ENCODE assay signal across 8 cellular contexts in the genomic region with DNA sequence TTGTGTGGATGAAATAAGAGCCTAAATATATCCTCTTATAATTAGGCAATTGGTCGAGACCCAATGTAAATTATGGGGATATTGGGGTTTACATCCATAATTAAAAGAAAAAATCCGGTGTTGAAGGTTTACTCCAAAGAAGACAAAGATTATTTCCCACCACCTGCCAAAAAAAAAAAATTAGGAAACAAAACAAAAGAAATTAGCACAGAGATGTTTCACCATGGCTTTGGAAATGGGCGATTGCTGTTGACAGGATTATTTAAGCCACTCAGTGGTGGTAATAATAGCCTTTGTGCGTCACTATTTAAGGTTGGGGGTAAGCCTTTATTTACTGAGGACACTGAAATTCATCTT. TPM values are rescaled to one million over a fixed set of nuclear protein-coding genes. Genes with fewer than 3 reads are reported as not detected.
DNase-seq lines count a peak whose midpoint lies in the region; ATAC-seq lines count a peak whose summit lies in the region.

No MANE protein-coding gene starts in this region.

- peaks cover 7% of the 10 kb centered on the region for H3K36me3 Mint-ChIP-seq in T-helper 2 cell treated with Interferon-gamma antibody and Interleukin-4, amounts not matched to agents 5 μg/mL and 100 μg/mL, for 36 hours (ENCODE audit: low read depth)
- peaks cover under 1% of the 10 kb centered on the region for H3K36me3 Mint-ChIP-seq in activated T-helper 17 cell treated with anti-CD3 and anti-CD28 coated beads, Interleukin-2, amount 50 U/mL, for 72 hours (ENCODE audit: low read depth)

- H3K4me3 ChIP-seq in iPS-20b (ENCODE audit: low read length) = peak overlapping the region; percentile 84

- peaks cover 19% of the 10 kb centered on the region for H3K27me3 ChIP-seq in iPS-20b (ENCODE audit: insufficient read depth, low read length)

- ATAC-seq in activated T-helper 17 cell treated with anti-CD3 and anti-CD28 coated beads, Interleukin-2, amount 50 U/mL, for 72 hours (replicated peaks) = no peak
- no peak for ATAC-seq in GM18511 (IDR thresholded peaks at IDR 0.05; ENCODE audit: unreplicated experiment)
- ATAC-seq in HG03442 (IDR thresholded peaks at IDR 0.05; ENCODE audit: unreplicated experiment) = no peak

- peak overlapping the region; percentile 67 for H3K9ac ChIP-seq in iPS-20b (ENCODE audit: low read depth, low read length)

- peaks cover 9% of the 10 kb centered on the region; the same call in 1 of the 2 replicates for H3K4me1 ChIP-seq in iPS-20b (ENCODE audit: insufficient read depth, low read length)

- no peak for DNase-seq in T-helper 2 cell treated with Interferon-gamma antibody and Interleukin-4, amounts not matched to agents 5 μg/mL and 100 μg/mL, for 36 hours (ENCODE audit: low spot score)
- DNase-seq in T-helper 2 cell (no peak), substantia nigra (lab: John Stamatoyannopoulos, UW) (no peak), GM19238 (ENCODE audit: insufficient read length, low spot score) (no peak)

- peaks cover 19% of the 10 kb centered on the region for H3K4me1 Mint-ChIP-seq in T-helper 2 cell treated with Interferon-gamma antibody and Interleukin-4, amounts not matched to agents 5 μg/mL and 100 μg/mL, for 36 hours (ENCODE audit: low read depth)
- peaks cover 10% of the 10 kb centered on the region for H3K4me1 Mint-ChIP-seq in activated T-helper 17 cell treated with anti-CD3 and anti-CD28 coated beads, Interleukin-2, amount 50 U/mL, for 72 hours

- H3K9me3 ChIP-seq in iPS-20b (ENCODE audit: insufficient read depth, low read depth, low read length) = no peaks in the 10 kb centered on the region

- no peak overlapping the region for H3K27ac ChIP-seq in iPS-20b (ENCODE audit: low read length)
- H3K27ac ChIP-seq in substantia nigra (ENCODE audit: low read depth, low read length, poor library complexity, severe bottlenecking) = peak overlapping the region; percentile 94

- no peaks in the 10 kb centered on the region for H3K36me3 ChIP-seq in iPS-20b (ENCODE audit: insufficient read depth, low read depth, low read length)

- H3K27ac Mint-ChIP-seq in T-helper 2 cell treated with Interferon-gamma antibody and Interleukin-4, amounts not matched to agents 5 μg/mL and 100 μg/mL, for 36 hours = peak overlapping the region; percentile 37
- H3K27ac Mint-ChIP-seq in activated T-helper 17 cell treated with anti-CD3 and anti-CD28 coated beads, Interleukin-2, amount 50 U/mL, for 72 hours = peak overlapping the region; percentile 57

- no peaks in the 10 kb centered on the region for H3K9me3 Mint-ChIP-seq in T-helper 2 cell treated with Interferon-gamma antibody and Interleukin-4, amounts not matched to agents 5 μg/mL and 100 μg/mL, for 36 hours
- no peaks in the 10 kb centered on the region for H3K9me3 Mint-ChIP-seq in activated T-helper 17 cell treated with anti-CD3 and anti-CD28 coated beads, Interleukin-2, amount 50 U/mL, for 72 hours

- peak overlapping the region; percentile 82 for H3K4me3 Mint-ChIP-seq in T-helper 2 cell treated with Interferon-gamma antibody and Interleukin-4, amounts not matched to agents 5 μg/mL and 100 μg/mL, for 36 hours
- peak overlapping the region; percentile 86 for H3K4me3 Mint-ChIP-seq in activated T-helper 17 cell treated with anti-CD3 and anti-CD28 coated beads, Interleukin-2, amount 50 U/mL, for 72 hours

- H3K27me3 Mint-ChIP-seq in T-helper 2 cell treated with Interferon-gamma antibody and Interleukin-4, amounts not matched to agents 5 μg/mL and 100 μg/mL, for 36 hours (ENCODE audit: low read depth) = peaks cover 7% of the 10 kb centered on the region
- no peaks in the 10 kb centered on the region for H3K27me3 Mint-ChIP-seq in activated T-helper 17 cell treated with anti-CD3 and anti-CD28 coated beads, Interleukin-2, amount 50 U/mL, for 72 hours

RNA-seq across cellular contexts. Expression of gene GLRX2, which starts 0.6 kb away (rescaled TPM):
- 10 to 100 TPM; 15.1 to 32.2 TPM for total RNA-seq in activated T-helper 17 cell treated with anti-CD3 and anti-CD28 coated beads, Interleukin-2, amount 50 U/mL, for 72 hours

RNA-seq across cellular contexts. Expression of gene CDC73, which starts 16.0 kb away (rescaled TPM):
- total RNA-seq in activated T-helper 17 cell treated with anti-CD3 and anti-CD28 coated beads, Interleukin-2, amount 50 U/mL, for 72 hours = 10 to 100 TPM; 62.7 to 66.0 TPM

RNA-seq across cellular contexts. Expression of gene RO60, which starts 46.4 kb away (rescaled TPM):
- 10 to 100 TPM; 65.9 to 76.3 TPM for total RNA-seq in activated T-helper 17 cell treated with anti-CD3 and anti-CD28 coated beads, Interleukin-2, amount 50 U/mL, for 72 hours

RNA-seq across cellular contexts. Expression of gene UCHL5, which starts 46.6 kb away (rescaled TPM):
- 10 to 100 TPM; 45.2 to 75.4 TPM for total RNA-seq in activated T-helper 17 cell treated with anti-CD3 and anti-CD28 coated beads, Interleukin-2, amount 50 U/mL, for 72 hours
